Comparison of ENCODE assay signal across 8 cellular contexts in genomic region chr5:132389453-132390286, GRCh38. TPM values are rescaled to one million over a fixed set of nuclear protein-coding genes. Genes with fewer than 3 reads are reported as not detected.
DNase-seq lines count a peak whose midpoint lies in the region; ATAC-seq and TF ChIP-seq lines count a peak whose summit lies in the region.

No MANE protein-coding gene starts in this region.

- H3K4me1 ChIP-seq in heart right ventricle, result peaks cover 18 to 65% (median 58%) of the 10 kb centered on the region in 9 donors

- TF ChIP-seq CTCF in heart right ventricle (IDR thresholded peaks at IDR 0.05), result no peak
- no peak for TF ChIP-seq CTCF in kidney epithelial cell (IDR thresholded peaks at IDR 0.05; ENCODE audit: insufficient read depth, low read length, poor library complexity, severe bottlenecking)
- no peak for TF ChIP-seq CTCF in type B pancreatic cell (conservative IDR thresholded peaks at IDR 0.05)

- H3K36me3 ChIP-seq in heart right ventricle (peaks cover 0 to 38% (median 11%) of the 10 kb centered on the region in 9 donors), kidney epithelial cell (ENCODE audit: control insufficient read depth, insufficient read depth, low read length) (no peaks in the 10 kb centered on the region)

- H3K4me3 Mint-ChIP-seq in activated naive CD4-positive, alpha-beta T cell treated with anti-CD3 and anti-CD28 coated beads, Interleukin-2, amount 50 U/mL, for 24 hours, result no peak overlapping the region
- H3K4me3 Mint-ChIP-seq in type B pancreatic cell, result no peak overlapping the region

- H3K27ac Mint-ChIP-seq in activated naive CD4-positive, alpha-beta T cell treated with anti-CD3 and anti-CD28 coated beads, Interleukin-2, amount 50 U/mL, for 24 hours, result peak overlapping the region; percentile 72
- H3K27ac Mint-ChIP-seq in type B pancreatic cell, result peak overlapping the region; percentile 97

- WGBS in heart right ventricle, 2 donors, result 92 to 95% methylated on average over 11 of the region's 11 CpGs

- peak overlapping the region; percentile 19 to 95 (median 82) for H3K27ac ChIP-seq in heart right ventricle

- H3K36me3 Mint-ChIP-seq in activated naive CD4-positive, alpha-beta T cell treated with anti-CD3 and anti-CD28 coated beads, Interleukin-2, amount 50 U/mL, for 24 hours, result peaks cover 5% of the 10 kb centered on the region
- H3K36me3 Mint-ChIP-seq in type B pancreatic cell, result peaks cover 19% of the 10 kb centered on the region

- no peaks in the 10 kb centered on the region for H3K27me3 ChIP-seq in heart right ventricle
- no peaks in the 10 kb centered on the region for H3K27me3 ChIP-seq in kidney epithelial cell (ENCODE audit: control insufficient read depth, insufficient read depth, low read length)

- no peaks in the 10 kb centered on the region for H3K27me3 Mint-ChIP-seq in activated naive CD4-positive, alpha-beta T cell treated with anti-CD3 and anti-CD28 coated beads, Interleukin-2, amount 50 U/mL, for 24 hours
- no peaks in the 10 kb centered on the region for H3K27me3 Mint-ChIP-seq in type B pancreatic cell

- H3K4me3 ChIP-seq in heart right ventricle (no peak overlapping the region), kidney epithelial cell (ENCODE audit: low read depth, low read length) (no peak overlapping the region)

- H3K4me1 Mint-ChIP-seq in activated naive CD4-positive, alpha-beta T cell treated with anti-CD3 and anti-CD28 coated beads, Interleukin-2, amount 50 U/mL, for 24 hours, result peaks cover 89% of the 10 kb centered on the region
- H3K4me1 Mint-ChIP-seq in type B pancreatic cell (ENCODE audit: unreplicated experiment), result peaks cover 51% of the 10 kb centered on the region

- intact Hi-C loops in heart right ventricle (cut with DNase I) (loop anchor here in 9 of 10 donors (2.0 to 10.0 kb wide), 11 partner anchors 15 to 495 kb away; partner anchors contain the start of genes IL3 (in 1 of the 9) and SOWAHA (in 1 of the 9)), left ventricle myocardium superior (cut with micrococcal nuclease) (no loop called here)

- ATAC-seq in heart right ventricle (peak in 1 of 8 donors; percentile 55), left ventricle myocardium superior (no peak)

- H3K9me3 ChIP-seq in heart right ventricle, result no peaks in the 10 kb centered on the region

- DNase-seq in heart right ventricle, result no peak
- DNase-seq in left ventricle myocardium superior, result no peak
- DNase-seq in kidney epithelial cell (ENCODE audit: low read depth), result peak; percentile 100
- peak; percentile 42 for DNase-seq in type B pancreatic cell (ENCODE audit: extremely low spot score, unreplicated experiment)
- no peak for DNase-seq in germinal center (ENCODE audit: low spot score)
- no peak for DNase-seq in NCI-H748 (lab: John Stamatoyannopoulos, UW; ENCODE audit: unreplicated experiment)
- no peak for DNase-seq in SKM-1 (lab: John Stamatoyannopoulos, UW; ENCODE audit: unreplicated experiment)

- no peaks in the 10 kb centered on the region for H3K9me3 Mint-ChIP-seq in activated naive CD4-positive, alpha-beta T cell treated with anti-CD3 and anti-CD28 coated beads, Interleukin-2, amount 50 U/mL, for 24 hours
- no peaks in the 10 kb centered on the region for H3K9me3 Mint-ChIP-seq in type B pancreatic cell

RNA-seq across cellular contexts. Expression of gene SLC22A5, which starts 20.2 kb away (rescaled TPM):
- total RNA-seq in heart right ventricle, result 10 to 100 TPM; 10.3 to 36.8 (median 12.5) TPM
- 10 to 100 TPM; 21.2 to 21.8 TPM for polyA plus RNA-seq in heart right ventricle
- 26.6 TPM for total RNA-seq in left ventricle myocardium superior
- 13.2 and 19.1 TPM in 2 replicates for total RNA-seq in kidney epithelial cell
- 21.6 and 39.3 TPM in 2 replicates for total RNA-seq in type B pancreatic cell (ENCODE audit: low replicate concordance)

Comparison
In these comparisons a context has a peak if more than half of its experiments do, and no peak if none do; other contexts are left out.
1. DNase-seq: peak in kidney epithelial cell (single experiment) and type B pancreatic cell (single experiment); none in heart right ventricle (0 of 2), left ventricle myocardium superior (single experiment), germinal center (single experiment), NCI-H748 (single experiment) and SKM-1 (single experiment).